ENCODE assay signal across 1 cellular context in genomic region chr2:102103992-102104871, GRCh38.
TF ChIP-seq lines count a peak whose summit lies in the region.

No MANE protein-coding gene starts in this region.

TF ChIP-seq in HepG2, 621 proteins besides CTCF, POLR2A, EP300 and RAD21 (continued from another document):
- peak; percentile 54; the same call in 1 of the 2 replicates for TF ChIP-seq ZNF362 (CRISPR knock-in tag; IDR thresholded peaks at IDR 0.05; ENCODE audit: borderline replicate concordance)
- no peak for TF ChIP-seq CCAR2 (optimal IDR thresholded peaks at IDR 0.05; ENCODE audit: low read depth, low read length)
- no peak for TF ChIP-seq ZNF557 (CRISPR knock-in tag; IDR thresholded peaks at IDR 0.05)
- TF ChIP-seq, protein P1, sequence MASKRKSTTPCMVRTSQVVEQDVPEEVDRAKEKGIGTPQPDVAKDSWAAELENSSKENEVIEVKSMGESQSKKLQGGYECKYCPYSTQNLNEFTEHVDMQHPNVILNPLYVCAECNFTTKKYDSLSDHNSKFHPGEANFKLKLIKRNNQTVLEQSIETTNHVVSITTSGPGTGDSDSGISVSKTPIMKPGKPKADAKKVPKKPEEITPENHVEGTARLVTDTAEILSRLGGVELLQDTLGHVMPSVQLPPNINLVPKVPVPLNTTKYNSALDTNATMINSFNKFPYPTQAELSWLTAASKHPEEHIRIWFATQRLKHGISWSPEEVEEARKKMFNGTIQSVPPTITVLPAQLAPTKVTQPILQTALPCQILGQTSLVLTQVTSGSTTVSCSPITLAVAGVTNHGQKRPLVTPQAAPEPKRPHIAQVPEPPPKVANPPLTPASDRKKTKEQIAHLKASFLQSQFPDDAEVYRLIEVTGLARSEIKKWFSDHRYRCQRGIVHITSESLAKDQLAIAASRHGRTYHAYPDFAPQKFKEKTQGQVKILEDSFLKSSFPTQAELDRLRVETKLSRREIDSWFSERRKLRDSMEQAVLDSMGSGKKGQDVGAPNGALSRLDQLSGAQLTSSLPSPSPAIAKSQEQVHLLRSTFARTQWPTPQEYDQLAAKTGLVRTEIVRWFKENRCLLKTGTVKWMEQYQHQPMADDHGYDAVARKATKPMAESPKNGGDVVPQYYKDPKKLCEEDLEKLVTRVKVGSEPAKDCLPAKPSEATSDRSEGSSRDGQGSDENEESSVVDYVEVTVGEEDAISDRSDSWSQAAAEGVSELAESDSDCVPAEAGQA (IDR thresholded peaks at IDR 0.05; ENCODE audit: low read depth): no peak
- TF ChIP-seq, protein P1 (CRISPR knock-in tag; IDR thresholded peaks at IDR 0.05; ENCODE audit: borderline replicate concordance): no peak
- TF ChIP-seq CREB1 (IDR thresholded peaks at IDR 0.05): no peak
- TF ChIP-seq CREB1 (CRISPR knock-in tag; IDR thresholded peaks at IDR 0.05): no peak
- no peak for TF ChIP-seq BHLHE40 (IDR thresholded peaks at IDR 0.05; ENCODE audit: low read length)
- TF ChIP-seq, protein P2, sequence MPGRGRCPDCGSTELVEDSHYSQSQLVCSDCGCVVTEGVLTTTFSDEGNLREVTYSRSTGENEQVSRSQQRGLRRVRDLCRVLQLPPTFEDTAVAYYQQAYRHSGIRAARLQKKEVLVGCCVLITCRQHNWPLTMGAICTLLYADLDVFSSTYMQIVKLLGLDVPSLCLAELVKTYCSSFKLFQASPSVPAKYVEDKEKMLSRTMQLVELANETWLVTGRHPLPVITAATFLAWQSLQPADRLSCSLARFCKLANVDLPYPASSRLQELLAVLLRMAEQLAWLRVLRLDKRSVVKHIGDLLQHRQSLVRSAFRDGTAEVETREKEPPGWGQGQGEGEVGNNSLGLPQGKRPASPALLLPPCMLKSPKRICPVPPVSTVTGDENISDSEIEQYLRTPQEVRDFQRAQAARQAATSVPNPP (CRISPR knock-in tag; IDR thresholded peaks at IDR 0.05): no peak
- TF ChIP-seq DPF2 (CRISPR knock-in tag; IDR thresholded peaks at IDR 0.05; ENCODE audit: borderline replicate concordance, low read depth): 0 out of 2 replicates have a peak, but pooled peaks have one; percentile 16
- TF ChIP-seq HMGXB3 (CRISPR knock-in tag; IDR thresholded peaks at IDR 0.05; ENCODE audit: borderline replicate concordance): no peak
- no peak for TF ChIP-seq ZSCAN12 (CRISPR knock-in tag; IDR thresholded peaks at IDR 0.05)
- TF ChIP-seq ZNF354B (CRISPR knock-in tag; IDR thresholded peaks at IDR 0.05): no peak
- no peak for TF ChIP-seq RBM39 (IDR thresholded peaks at IDR 0.05; ENCODE audit: low read depth, low read length, poor library complexity, severe bottlenecking)
- TF ChIP-seq FOSL1 (CRISPR knock-in tag; IDR thresholded peaks at IDR 0.05; ENCODE audit: borderline replicate concordance): no peak
- TF ChIP-seq, protein P3, sequence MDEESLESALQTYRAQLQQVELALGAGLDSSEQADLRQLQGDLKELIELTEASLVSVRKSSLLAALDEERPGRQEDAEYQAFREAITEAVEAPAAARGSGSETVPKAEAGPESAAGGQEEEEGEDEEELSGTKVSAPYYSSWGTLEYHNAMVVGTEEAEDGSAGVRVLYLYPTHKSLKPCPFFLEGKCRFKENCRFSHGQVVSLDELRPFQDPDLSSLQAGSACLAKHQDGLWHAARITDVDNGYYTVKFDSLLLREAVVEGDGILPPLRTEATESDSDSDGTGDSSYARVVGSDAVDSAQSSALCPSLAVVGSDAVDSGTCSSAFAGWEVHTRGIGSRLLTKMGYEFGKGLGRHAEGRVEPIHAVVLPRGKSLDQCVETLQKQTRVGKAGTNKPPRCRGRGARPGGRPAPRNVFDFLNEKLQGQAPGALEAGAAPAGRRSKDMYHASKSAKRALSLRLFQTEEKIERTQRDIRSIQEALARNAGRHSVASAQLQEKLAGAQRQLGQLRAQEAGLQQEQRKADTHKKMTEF (CRISPR knock-in tag; IDR thresholded peaks at IDR 0.05): no peak
- no peak for TF ChIP-seq RNF2 (conservative IDR thresholded peaks at IDR 0.05; ENCODE audit: low read depth)
- TF ChIP-seq PRPF4 (IDR thresholded peaks at IDR 0.05; ENCODE audit: low read depth, low read length, poor library complexity, severe bottlenecking): peak; percentile 12
- TF ChIP-seq, protein P4, sequence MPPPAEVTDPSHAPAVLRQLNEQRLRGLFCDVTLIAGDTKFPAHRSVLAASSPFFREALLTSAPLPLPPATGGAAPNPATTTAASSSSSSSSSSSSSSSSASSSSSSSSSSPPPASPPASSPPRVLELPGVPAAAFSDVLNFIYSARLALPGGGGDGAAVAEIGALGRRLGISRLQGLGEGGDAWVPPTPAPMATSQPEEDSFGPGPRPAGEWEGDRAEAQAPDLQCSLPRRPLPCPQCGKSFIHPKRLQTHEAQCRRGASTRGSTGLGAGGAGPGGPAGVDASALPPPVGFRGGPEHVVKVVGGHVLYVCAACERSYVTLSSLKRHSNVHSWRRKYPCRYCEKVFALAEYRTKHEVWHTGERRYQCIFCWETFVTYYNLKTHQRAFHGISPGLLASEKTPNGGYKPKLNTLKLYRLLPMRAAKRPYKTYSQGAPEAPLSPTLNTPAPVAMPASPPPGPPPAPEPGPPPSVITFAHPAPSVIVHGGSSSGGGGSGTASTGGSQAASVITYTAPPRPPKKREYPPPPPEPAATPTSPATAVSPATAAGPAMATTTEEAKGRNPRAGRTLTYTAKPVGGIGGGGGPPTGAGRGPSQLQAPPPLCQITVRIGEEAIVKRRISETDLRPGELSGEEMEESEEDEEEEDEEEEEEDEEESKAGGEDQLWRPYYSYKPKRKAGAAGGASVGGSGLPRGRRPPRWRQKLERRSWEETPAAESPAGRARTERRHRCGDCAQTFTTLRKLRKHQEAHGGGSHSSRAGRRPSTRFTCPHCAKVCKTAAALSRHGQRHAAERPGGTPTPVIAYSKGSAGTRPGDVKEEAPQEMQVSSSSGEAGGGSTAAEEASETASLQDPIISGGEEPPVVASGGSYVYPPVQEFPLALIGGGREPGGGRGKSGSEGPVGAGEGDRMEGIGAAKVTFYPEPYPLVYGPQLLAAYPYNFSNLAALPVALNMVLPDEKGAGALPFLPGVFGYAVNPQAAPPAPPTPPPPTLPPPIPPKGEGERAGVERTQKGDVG (CRISPR knock-in tag; IDR thresholded peaks at IDR 0.05; ENCODE audit: borderline replicate concordance): no peak; the same call in 1 of the 2 replicates
- TF ChIP-seq, protein P5, sequence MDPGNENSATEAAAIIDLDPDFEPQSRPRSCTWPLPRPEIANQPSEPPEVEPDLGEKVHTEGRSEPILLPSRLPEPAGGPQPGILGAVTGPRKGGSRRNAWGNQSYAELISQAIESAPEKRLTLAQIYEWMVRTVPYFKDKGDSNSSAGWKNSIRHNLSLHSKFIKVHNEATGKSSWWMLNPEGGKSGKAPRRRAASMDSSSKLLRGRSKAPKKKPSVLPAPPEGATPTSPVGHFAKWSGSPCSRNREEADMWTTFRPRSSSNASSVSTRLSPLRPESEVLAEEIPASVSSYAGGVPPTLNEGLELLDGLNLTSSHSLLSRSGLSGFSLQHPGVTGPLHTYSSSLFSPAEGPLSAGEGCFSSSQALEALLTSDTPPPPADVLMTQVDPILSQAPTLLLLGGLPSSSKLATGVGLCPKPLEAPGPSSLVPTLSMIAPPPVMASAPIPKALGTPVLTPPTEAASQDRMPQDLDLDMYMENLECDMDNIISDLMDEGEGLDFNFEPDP (CRISPR knock-in tag; conservative IDR thresholded peaks at IDR 0.05): 0 out of 2 replicates have a peak, but pooled peaks have one; percentile 44
